11 cellular contexts compared by ENCODE assay signal in the genomic region with DNA sequence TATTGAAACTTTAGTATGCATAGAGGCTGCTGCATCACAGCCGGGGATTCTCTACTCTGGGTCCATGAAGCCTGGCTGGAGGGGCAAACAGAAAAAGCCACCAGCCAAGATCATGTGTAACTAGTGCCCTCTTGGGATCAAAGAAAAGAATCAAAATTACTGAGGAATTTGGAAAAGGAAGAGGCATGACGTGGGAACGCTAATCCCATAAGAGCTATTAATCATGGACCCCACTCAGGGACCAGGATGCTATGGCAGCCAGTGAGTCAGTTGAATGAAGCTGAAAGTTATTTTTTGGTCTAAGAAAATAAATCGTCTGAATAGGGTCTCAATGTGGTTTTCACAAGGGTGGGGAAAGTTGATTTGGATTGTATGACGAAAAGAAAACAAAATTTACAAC.
DNase-seq lines count a peak whose midpoint lies in the region; ATAC-seq lines count a peak whose summit lies in the region.
"Had no signal": no experiment of that assay in that cellular context is flagged by ENCODE, and none has a peak within 500 bp of the region (broad histone marks: within the 10 kb centered on the region; RNA-seq: fewer than 3 reads in every experiment).

No MANE protein-coding gene starts in this region.

- ATAC-seq in HG03520 (IDR thresholded peaks at IDR 0.05; ENCODE audit: unreplicated experiment) = no peak

- DNase-seq in Ammon's horn (ENCODE audit: low spot score) (peak; percentile 4), HT1080 (ENCODE audit: low read depth) (peak; percentile 79), amniotic epithelial cell (ENCODE audit: low read depth) (peak; percentile 72), left kidney (ENCODE audit: low read depth, low spot score) (peak; percentile 85), NOMO-1 treated with dmso at 0.1 percent for 144 hours (lab: John Stamatoyannopoulos, UW; ENCODE audit: unreplicated experiment) (no peak), anterior cingulate cortex (lab: John Stamatoyannopoulos, UW) (no peak), GDM1 (lab: John Stamatoyannopoulos, UW) (no peak)
- DNase-seq: activated CD4-positive, CD25-positive, alpha-beta regulatory T cell; mammary epithelial cell; NCI-H1105 treated with DMSO at 0.1 percent for 48 hours had no signal

Comparison
In these comparisons a context has a peak if more than half of its experiments do, and no peak if none do; other contexts are left out.
1. DNase-seq: peak in Ammon's horn (single experiment), HT1080 (single experiment), amniotic epithelial cell (single experiment) and left kidney (single experiment); none in NOMO-1 treated with dmso at 0.1 percent for 144 hours (single experiment), anterior cingulate cortex (0 of 58) and GDM1 (single experiment).